8 cellular contexts compared by ENCODE assay signal in the genomic region with DNA sequence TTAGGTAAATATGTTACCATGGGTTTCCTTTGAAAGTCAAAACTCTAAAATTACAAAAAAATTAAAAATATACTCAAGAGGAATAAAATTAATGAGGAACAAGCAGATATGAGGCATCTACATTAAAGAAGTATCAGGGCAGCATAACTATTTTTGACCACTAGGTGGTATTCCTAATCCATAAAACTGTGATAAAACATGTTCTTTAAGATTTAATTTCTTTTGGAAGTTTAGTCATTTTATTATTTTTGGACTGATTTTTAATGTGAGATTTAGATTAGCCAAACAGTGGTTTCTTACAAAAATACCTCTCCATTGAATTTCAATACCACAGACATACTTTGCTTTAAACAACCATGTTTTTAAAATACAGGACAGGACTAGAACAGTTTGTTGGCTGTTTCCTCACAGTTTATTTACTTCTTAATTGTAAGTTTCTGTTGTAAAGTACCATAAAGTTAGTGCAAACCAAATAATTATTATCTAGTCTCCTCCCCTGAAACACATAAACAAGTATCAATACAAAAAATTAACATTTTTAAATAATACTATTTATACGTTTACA. TPM values are rescaled to one million over a fixed set of nuclear protein-coding genes. Genes with fewer than 3 reads are reported as not detected.
DNase-seq lines count a peak whose midpoint lies in the region; ATAC-seq and TF ChIP-seq lines count a peak whose summit lies in the region.

No MANE protein-coding gene starts in this region.

- peak; percentile 2 for DNase-seq in A172 (ENCODE audit: low spot score)
- DNase-seq in NCI-H748 treated with DMSO at 0.1 percent for 48 hours (lab: John Stamatoyannopoulos, UW) = peak; percentile 27
- DNase-seq in esophagus muscularis mucosa (ENCODE audit: extremely low spot score) = no peak
- no peak for DNase-seq in smooth muscle cell (lab: John Stamatoyannopoulos, UW; ENCODE audit: unreplicated experiment)
- no peak for DNase-seq in HuH-7 (ENCODE audit: low spot score)

- no peaks in the 10 kb centered on the region for H3K36me3 ChIP-seq in esophagus muscularis mucosa
- H3K36me3 ChIP-seq in smooth muscle cell (ENCODE audit: low read depth) = no peaks in the 10 kb centered on the region

- TF ChIP-seq CTCF in esophagus muscularis mucosa (IDR thresholded peaks at IDR 0.05) (peak; percentile 11 to 55 (median 46)), smooth muscle cell (IDR thresholded peaks at IDR 0.05; ENCODE audit: borderline replicate concordance, insufficient read depth, poor library complexity, severe bottlenecking) (peak; percentile 69)

- H3K4me2 ChIP-seq in smooth muscle cell = no peak overlapping the region

- no peak for TF ChIP-seq EP300 in esophagus muscularis mucosa (IDR thresholded peaks at IDR 0.05)

- H2AFZ ChIP-seq in smooth muscle cell (ENCODE audit: low read depth) = no peak overlapping the region

- H3K4me1 ChIP-seq in esophagus muscularis mucosa = no peaks in the 10 kb centered on the region
- no peaks in the 10 kb centered on the region for H3K4me1 ChIP-seq in smooth muscle cell (ENCODE audit: low read depth)

- H3K27ac ChIP-seq in esophagus muscularis mucosa (replicated peaks in 1 of 4) (no peak overlapping the region), smooth muscle cell (ENCODE audit: low read depth) (no peak overlapping the region)

- no peaks in the 10 kb centered on the region for H4K20me1 ChIP-seq in smooth muscle cell (ENCODE audit: low read depth)

- TF ChIP-seq POLR2A in esophagus muscularis mucosa (IDR thresholded peaks at IDR 0.05; ENCODE audit: low read depth) = no peak

- H3K9me3 ChIP-seq in esophagus muscularis mucosa (no peaks in the 10 kb centered on the region), smooth muscle cell (replicated peaks; ENCODE audit: low read depth) (no peaks in the 10 kb centered on the region)

- intact Hi-C loops in esophagus muscularis mucosa (cut with DNase I) = loop anchor here (5.0 kb wide), 1 partner anchor 457 kb away; no protein-coding TSS in a partner anchor

- 88% methylated on average over 1 of the region's 1 CpG for WGBS in esophagus muscularis mucosa
- 89% methylated on average over 1 of the region's 1 CpG for WGBS in smooth muscle cell (ENCODE audit: low lambda C conversion rate)

- ATAC-seq in GM18861 (IDR thresholded peaks at IDR 0.05; ENCODE audit: unreplicated experiment) = peak; percentile 47
- no peak for ATAC-seq in GM19397 (IDR thresholded peaks at IDR 0.05; ENCODE audit: unreplicated experiment)
- no peak for ATAC-seq in GM19324 (IDR thresholded peaks at IDR 0.05; ENCODE audit: low FRiP score, unreplicated experiment)

- no peak overlapping the region for H3K4me3 ChIP-seq in esophagus muscularis mucosa
- no peak overlapping the region for H3K4me3 ChIP-seq in smooth muscle cell

- no peaks in the 10 kb centered on the region for H3F3A ChIP-seq in smooth muscle cell (ENCODE audit: low read depth)

- H3K27me3 ChIP-seq in esophagus muscularis mucosa (no peaks in the 10 kb centered on the region), smooth muscle cell (ENCODE audit: low read depth) (no peaks in the 10 kb centered on the region)

- H3K9ac ChIP-seq in smooth muscle cell (ENCODE audit: low read depth) = no peak overlapping the region

- H3K79me2 ChIP-seq in smooth muscle cell (ENCODE audit: low read depth) = no peaks in the 10 kb centered on the region

RNA-seq across cellular contexts. Expression of a gene that starts 49.8 kb away (rescaled TPM):
- not detected in 2 replicates for total RNA-seq in A172 (2014; rRNA removed; shearing (Covaris generic))
- total RNA-seq in esophagus muscularis mucosa (under 1 TPM in 2 of 4 donors, not detected in 2; 0.33 to 0.40 TPM), smooth muscle cell (not detected in 2 replicates)
- polyA plus RNA-seq in smooth muscle cell = not detected in 2 replicates

Comparison
In these comparisons a context has a peak if more than half of its experiments do, and no peak if none do; other contexts are left out.
1. DNase-seq: peak in A172 (single experiment) and NCI-H748 treated with DMSO at 0.1 percent for 48 hours (single experiment); none in esophagus muscularis mucosa (single experiment), smooth muscle cell (single experiment) and HuH-7 (single experiment).